ENCODE assay signal across 8 cellular contexts in the genomic region with DNA sequence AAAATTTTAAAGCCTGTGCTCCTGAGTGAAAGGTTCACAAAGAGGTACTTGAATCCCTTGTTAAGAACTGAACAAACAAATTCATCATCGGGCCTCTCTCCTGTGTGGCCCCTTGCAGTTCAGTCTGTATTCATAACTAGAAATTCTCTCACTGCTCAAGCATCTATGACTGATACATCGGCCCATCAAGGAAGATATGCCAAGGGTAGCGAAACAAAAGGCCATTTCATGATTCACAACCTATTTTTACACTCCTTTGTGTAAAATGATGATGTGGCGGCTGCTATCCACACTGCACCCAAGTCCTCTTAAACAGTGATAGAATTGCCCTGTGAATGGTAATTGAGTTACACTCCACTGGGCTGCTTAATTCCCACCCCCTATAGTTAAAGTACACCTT.
DNase-seq lines count a peak whose midpoint lies in the region; ATAC-seq and TF ChIP-seq lines count a peak whose summit lies in the region.

No MANE protein-coding gene starts in this region.

- POLR2A ChIA-PET in activated CD8-positive, alpha-beta T cell treated with anti-CD3 and anti-CD28 coated beads for 36 hours (lab: Charles Lee) = interaction anchor here (0.5 kb wide), 1 partner anchor 367 kb away, joined by 3 read pairs; no protein-coding TSS in a partner anchor
- POLR2A ChIA-PET in activated CD8-positive, alpha-beta T cell treated with anti-CD3 and anti-CD28 coated beads, Interleukin-2, amount 10 ng/mL, durations not matched to agents 7 days and 5 days (lab: Charles Lee) = interaction anchor here (0.6 to 0.7 kb wide), 2 partner anchors 27 to 390 kb away, joined by 3 to 4 read pairs; no protein-coding TSS in a partner anchor

- CTCF ChIA-PET in activated CD8-positive, alpha-beta T cell treated with anti-CD3 and anti-CD28 coated beads for 36 hours (lab: Charles Lee) = interaction anchor here (0.6 kb wide), 1 partner anchor 41 kb away, joined by 4 read pairs; no protein-coding TSS in a partner anchor
- CTCF ChIA-PET in activated CD8-positive, alpha-beta T cell treated with anti-CD3 and anti-CD28 coated beads, Interleukin-2, amount 10 ng/mL, durations not matched to agents 7 days and 5 days (lab: Charles Lee) = no interaction called here

- H3K36me3 Mint-ChIP-seq in activated CD8-positive, alpha-beta T cell treated with anti-CD3 and anti-CD28 coated beads for 36 hours (ENCODE audit: low read depth) = peaks cover 4% of the 10 kb centered on the region
- H3K36me3 Mint-ChIP-seq in activated CD8-positive, alpha-beta T cell treated with anti-CD3 and anti-CD28 coated beads, Interleukin-2, amount 10 ng/mL, durations not matched to agents 7 days and 5 days (ENCODE audit: low read depth) = peaks cover 4% of the 10 kb centered on the region

- peaks cover 6% of the 10 kb centered on the region for H3K4me1 Mint-ChIP-seq in activated CD8-positive, alpha-beta T cell treated with anti-CD3 and anti-CD28 coated beads for 36 hours (ENCODE audit: low read depth)
- H3K4me1 Mint-ChIP-seq in activated CD8-positive, alpha-beta T cell treated with anti-CD3 and anti-CD28 coated beads, Interleukin-2, amount 10 ng/mL, durations not matched to agents 7 days and 5 days (ENCODE audit: low read depth) = no peaks in the 10 kb centered on the region

- no peak for DNase-seq in activated CD8-positive, alpha-beta T cell treated with anti-CD3 and anti-CD28 coated beads for 36 hours
- DNase-seq in activated CD8-positive, alpha-beta T cell treated with anti-CD3 and anti-CD28 coated beads, Interleukin-2, amount 10 ng/mL, durations not matched to agents 7 days and 5 days = no peak
- DNase-seq in NCI-H526 treated with DMSO at 0.1 percent for 48 hours (lab: John Stamatoyannopoulos, UW) = peak; percentile 64
- DNase-seq in fibroblast of peridontal ligament (ENCODE audit: extremely low read depth) = peak; percentile 82
- DNase-seq in superior temporal gyrus (ENCODE audit: extremely low spot score) = peak; percentile 24
- no peak for DNase-seq in NCI-H82 treated with DMSO at 0.1 percent for 48 hours (lab: John Stamatoyannopoulos, UW; ENCODE audit: unreplicated experiment)
- DNase-seq in iPS-NIHi11 (ENCODE audit: low spot score) = no peak

- H3K27ac Mint-ChIP-seq in activated CD8-positive, alpha-beta T cell treated with anti-CD3 and anti-CD28 coated beads for 36 hours = no peak overlapping the region
- H3K27ac Mint-ChIP-seq in activated CD8-positive, alpha-beta T cell treated with anti-CD3 and anti-CD28 coated beads, Interleukin-2, amount 10 ng/mL, durations not matched to agents 7 days and 5 days = no peak overlapping the region

- H3K9me3 Mint-ChIP-seq in activated CD8-positive, alpha-beta T cell treated with anti-CD3 and anti-CD28 coated beads for 36 hours = no peaks in the 10 kb centered on the region
- H3K9me3 Mint-ChIP-seq in activated CD8-positive, alpha-beta T cell treated with anti-CD3 and anti-CD28 coated beads, Interleukin-2, amount 10 ng/mL, durations not matched to agents 7 days and 5 days (ENCODE audit: insufficient read depth) = no peaks in the 10 kb centered on the region

- H3K4me3 Mint-ChIP-seq in activated CD8-positive, alpha-beta T cell treated with anti-CD3 and anti-CD28 coated beads for 36 hours = no peak overlapping the region
- no peak overlapping the region for H3K4me3 Mint-ChIP-seq in activated CD8-positive, alpha-beta T cell treated with anti-CD3 and anti-CD28 coated beads, Interleukin-2, amount 10 ng/mL, durations not matched to agents 7 days and 5 days

- intact Hi-C loops in activated CD8-positive, alpha-beta T cell treated with anti-CD3 and anti-CD28 coated beads for 36 hours (cut with micrococcal nuclease) = no loop called here

- peak; percentile 58 for ATAC-seq in activated CD8-positive, alpha-beta T cell treated with anti-CD3 and anti-CD28 coated beads for 36 hours
- ATAC-seq in activated CD8-positive, alpha-beta T cell treated with anti-CD3 and anti-CD28 coated beads, Interleukin-2, amount 10 ng/mL, durations not matched to agents 7 days and 5 days = no peak
- no peak for ATAC-seq in GM21381 (IDR thresholded peaks at IDR 0.05; ENCODE audit: unreplicated experiment)

- no peak for TF ChIP-seq CTCF in activated CD8-positive, alpha-beta T cell treated with anti-CD3 and anti-CD28 coated beads for 36 hours (IDR thresholded peaks at IDR 0.05)

- H3K27me3 Mint-ChIP-seq in activated CD8-positive, alpha-beta T cell treated with anti-CD3 and anti-CD28 coated beads for 36 hours = no peaks in the 10 kb centered on the region
- H3K27me3 Mint-ChIP-seq in activated CD8-positive, alpha-beta T cell treated with anti-CD3 and anti-CD28 coated beads, Interleukin-2, amount 10 ng/mL, durations not matched to agents 7 days and 5 days (ENCODE audit: low read depth) = no peaks in the 10 kb centered on the region

Comparison
In these comparisons a context has a peak if more than half of its experiments do, and no peak if none do; other contexts are left out.
1. DNase-seq: peak in NCI-H526 treated with DMSO at 0.1 percent for 48 hours (single experiment), fibroblast of peridontal ligament (single experiment) and superior temporal gyrus (single experiment); none in activated CD8-positive, alpha-beta T cell treated with anti-CD3 and anti-CD28 coated beads for 36 hours (single experiment), activated CD8-positive, alpha-beta T cell treated with anti-CD3 and anti-CD28 coated beads, Interleukin-2, amount 10 ng/mL, durations not matched to agents 7 days and 5 days (single experiment), NCI-H82 treated with DMSO at 0.1 percent for 48 hours (single experiment) and iPS-NIHi11 (single experiment).